1 cellular context compared by ENCODE assay signal in the genomic region with DNA sequence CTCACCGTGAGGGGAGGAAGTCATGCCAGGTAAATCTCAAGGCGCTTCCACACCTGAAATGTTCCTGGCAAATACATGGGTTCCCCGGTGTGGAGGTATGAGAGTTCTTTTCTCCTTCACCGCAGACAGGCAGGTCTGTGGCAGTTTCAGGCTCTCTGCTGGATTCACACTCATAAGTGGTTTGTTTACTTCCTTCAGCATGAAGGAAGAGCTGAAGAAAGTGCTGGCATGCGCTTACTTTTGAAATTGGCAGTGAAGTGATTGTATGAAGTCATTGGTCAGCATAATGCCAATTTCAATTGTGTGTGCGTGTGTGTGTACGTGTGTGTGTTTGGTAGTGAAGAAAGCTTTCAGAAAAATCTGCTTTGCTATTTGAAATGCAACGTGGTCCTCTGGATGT.
TF ChIP-seq lines count a peak whose summit lies in the region.

No MANE protein-coding gene starts in this region.

TF ChIP-seq in HepG2, 621 proteins besides CTCF, POLR2A, EP300 and RAD21:
- TF ChIP-seq ZBTB44 (CRISPR knock-in tag; IDR thresholded peaks at IDR 0.05) (no peak), EZH2 (conservative IDR thresholded peaks at IDR 0.05; ENCODE audit: low read depth, low read length) (no peak), SRF (IDR thresholded peaks at IDR 0.05; ENCODE audit: low read depth, low read length) (no peak), ZFP62 (CRISPR knock-in tag; IDR thresholded peaks at IDR 0.05) (no peak), FOSL1 (CRISPR knock-in tag; IDR thresholded peaks at IDR 0.05; ENCODE audit: borderline replicate concordance) (no peak), BORCS8-MEF2B (CRISPR knock-in tag; IDR thresholded peaks at IDR 0.05) (no peak), MXD1 (CRISPR knock-in tag; IDR thresholded peaks at IDR 0.05) (no peak), ZNF556 (CRISPR knock-in tag; IDR thresholded peaks at IDR 0.05; ENCODE audit: borderline replicate concordance) (no peak), PTBP1 (IDR thresholded peaks at IDR 0.05; ENCODE audit: low read depth, low read length, poor library complexity, severe bottlenecking) (no peak), ZBTB7B (CRISPR knock-in tag; IDR thresholded peaks at IDR 0.05) (no peak), ZMYM3 (CRISPR knock-in tag; IDR thresholded peaks at IDR 0.05) (no peak)
- TF ChIP-seq, protein P1, sequence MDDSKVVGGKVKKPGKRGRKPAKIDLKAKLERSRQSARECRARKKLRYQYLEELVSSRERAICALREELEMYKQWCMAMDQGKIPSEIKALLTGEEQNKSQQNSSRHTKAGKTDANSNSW (CRISPR knock-in tag; IDR thresholded peaks at IDR 0.05; ENCODE audit: borderline replicate concordance), result no peak
- TF ChIP-seq, protein P2, sequence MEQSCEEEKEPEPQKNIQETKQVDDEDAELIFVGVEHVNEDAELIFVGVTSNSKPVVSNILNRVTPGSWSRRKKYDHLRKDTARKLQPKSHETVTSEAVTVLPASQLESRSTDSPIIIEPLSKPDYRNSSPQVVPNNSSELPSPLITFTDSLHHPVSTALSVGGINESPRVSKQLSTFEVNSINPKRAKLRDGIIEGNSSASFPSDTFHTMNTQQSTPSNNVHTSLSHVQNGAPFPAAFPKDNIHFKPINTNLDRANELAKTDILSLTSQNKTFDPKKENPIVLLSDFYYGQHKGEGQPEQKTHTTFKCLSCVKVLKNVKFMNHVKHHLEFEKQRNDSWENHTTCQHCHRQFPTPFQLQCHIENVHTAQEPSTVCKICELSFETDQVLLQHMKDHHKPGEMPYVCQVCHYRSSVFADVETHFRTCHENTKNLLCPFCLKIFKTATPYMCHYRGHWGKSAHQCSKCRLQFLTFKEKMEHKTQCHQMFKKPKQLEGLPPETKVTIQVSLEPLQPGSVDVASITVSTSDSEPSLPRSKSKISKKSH (CRISPR knock-in tag; IDR thresholded peaks at IDR 0.05; ENCODE audit: borderline replicate concordance), result no peak
